Comparison of ENCODE assay signal across 1 cellular context in the genomic region with DNA sequence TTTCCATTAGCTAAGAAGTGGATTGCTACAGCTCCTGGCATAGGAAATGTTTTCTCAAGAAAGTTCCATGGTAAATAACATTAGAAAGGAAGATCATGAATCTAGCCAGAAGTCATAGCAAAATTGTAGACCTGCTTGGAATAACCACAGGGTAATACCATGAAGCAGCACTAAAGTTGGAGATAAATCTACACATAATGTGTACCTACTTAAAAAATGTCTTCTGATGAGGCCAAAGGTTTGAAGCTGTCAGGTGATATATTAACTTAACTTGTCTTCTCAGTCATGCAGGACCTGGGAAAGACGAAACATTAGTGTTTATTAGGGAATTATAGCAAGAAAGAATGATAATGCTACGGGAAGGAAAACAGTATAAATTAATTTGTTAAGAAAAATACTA.
TF ChIP-seq lines count a peak whose summit lies in the region.

No MANE protein-coding gene starts in this region.

TF ChIP-seq in A549, 52 proteins besides CTCF, POLR2A, EP300 and RAD21:
- no peak for TF ChIP-seq MAFK (IDR thresholded peaks at IDR 0.05; ENCODE audit: partially characterized antibody)
- no peak for TF ChIP-seq CBX8 (IDR thresholded peaks at IDR 0.05)
- TF ChIP-seq BHLHE40 (IDR thresholded peaks at IDR 0.05; ENCODE audit: low read depth, low read length) = no peak
- no peak for TF ChIP-seq CHD4 (IDR thresholded peaks at IDR 0.05; ENCODE audit: borderline replicate concordance)
TF ChIP-seq in A549: peak in this region for 0.
